ENCODE assay signal across 7 cellular contexts in the genomic region with DNA sequence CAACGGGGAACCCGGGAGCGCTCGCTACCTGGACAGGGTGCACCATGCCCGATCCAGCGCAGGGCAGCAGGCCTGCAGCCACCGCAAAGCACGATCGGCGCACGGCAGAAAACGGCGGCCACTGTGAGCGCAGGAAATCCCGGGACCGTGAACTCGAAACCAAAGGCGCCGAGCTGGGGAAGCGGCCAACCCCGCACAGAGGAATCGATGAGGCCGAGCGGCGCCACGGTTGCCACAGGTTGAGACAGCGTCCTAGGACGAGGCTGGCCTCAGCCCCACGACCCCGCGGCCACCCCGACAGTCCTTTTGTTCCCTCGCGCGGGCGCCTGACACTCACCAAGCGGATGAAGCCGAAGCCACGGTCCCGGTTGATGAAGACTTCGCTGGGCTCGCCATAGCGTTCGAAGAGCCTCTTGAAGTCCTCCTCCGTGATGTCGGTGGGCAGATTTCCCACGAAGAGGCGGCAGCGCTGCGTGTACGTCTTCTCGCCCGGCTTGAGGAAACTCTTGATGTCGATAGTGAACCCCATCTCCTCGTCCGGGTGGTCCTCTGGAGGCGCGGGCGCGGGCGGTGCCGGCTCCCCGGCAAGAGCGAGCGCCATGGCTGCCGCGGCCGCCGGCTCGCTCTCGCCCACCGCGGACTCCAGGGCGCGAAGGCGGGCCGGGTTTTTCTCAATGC. TPM values are rescaled to one million over a fixed set of nuclear protein-coding genes. Genes with fewer than 3 reads are reported as not detected.
DNase-seq lines count a peak whose midpoint lies in the region; ATAC-seq lines count a peak whose summit lies in the region.

No MANE protein-coding gene starts in this region.

- H3K9me3 Mint-ChIP-seq in activated T-cell treated with anti-CD3 and anti-CD28 coated beads, Interleukin-2, amount 50 U/mL, for 4 hours, result no peaks in the 10 kb centered on the region

- ATAC-seq in GM18519 (IDR thresholded peaks at IDR 0.05; ENCODE audit: low FRiP score, unreplicated experiment) (peak; percentile 19), HG02884 (IDR thresholded peaks at IDR 0.05; ENCODE audit: unreplicated experiment) (peak; percentile 32)
- peak; percentile 58 to 68 for ATAC-seq in activated T-cell treated with anti-CD3 and anti-CD28 coated beads, Interleukin-2, amount 50 U/mL, for 4 hours

- H3K9me3 ChIP-seq in esophagus (ENCODE audit: control insufficient read depth in 2 of 2, insufficient read depth in 1 of 2, low read depth in 1 of 2, low read length in 1 of 2) (no peaks in the 10 kb centered on the region), muscle layer of duodenum (ENCODE audit: control insufficient read depth in 1 of 2, low read length in 2 of 2) (no peaks in the 10 kb centered on the region)

- H3K27me3 ChIP-seq in esophagus (ENCODE audit: control insufficient read depth in 1 of 2, insufficient read depth in 2 of 2, low read length in 2 of 2) (no peaks in the 10 kb centered on the region), muscle layer of duodenum (ENCODE audit: low read depth, low read length) (no peaks in the 10 kb centered on the region)

- 0 to 1% methylated on average over 74 to 77 of the region's 77 CpGs for WGBS in esophagus, 2 donors

- peak overlapping the region; percentile 88 to 100 for H3K4me3 ChIP-seq in esophagus (ENCODE audit: low read depth in 1 of 2, low read length in 2 of 2)
- H3K4me3 ChIP-seq in muscle layer of duodenum (ENCODE audit: low read depth in 1 of 2, low read length in 2 of 2), result peak overlapping the region; percentile 89 to 90

- peak overlapping the region; percentile 94 to 99 for H3K27ac ChIP-seq in esophagus (ENCODE audit: low read depth in 2 of 2, low read length in 1 of 2)
- peak overlapping the region; percentile 93 for H3K27ac ChIP-seq in muscle layer of duodenum (ENCODE audit: low read length)

- no peaks in the 10 kb centered on the region for H3K27me3 Mint-ChIP-seq in activated T-cell treated with anti-CD3 and anti-CD28 coated beads, Interleukin-2, amount 50 U/mL, for 4 hours (ENCODE audit: low read depth)

- peak overlapping the region; percentile 97 for H3K4me3 Mint-ChIP-seq in activated T-cell treated with anti-CD3 and anti-CD28 coated beads, Interleukin-2, amount 50 U/mL, for 4 hours

- H3K4me1 Mint-ChIP-seq in activated T-cell treated with anti-CD3 and anti-CD28 coated beads, Interleukin-2, amount 50 U/mL, for 4 hours (ENCODE audit: low read depth), result peaks cover 5% of the 10 kb centered on the region

- peaks cover 2% of the 10 kb centered on the region for H3K36me3 Mint-ChIP-seq in activated T-cell treated with anti-CD3 and anti-CD28 coated beads, Interleukin-2, amount 50 U/mL, for 4 hours (ENCODE audit: insufficient read depth)

- H3K4me1 ChIP-seq in esophagus (ENCODE audit: control insufficient read depth in 2 of 2, insufficient read depth in 2 of 2, low read length in 1 of 2) (no peaks in the 10 kb centered on the region), muscle layer of duodenum (ENCODE audit: control insufficient read depth in 1 of 2, insufficient read depth in 2 of 2, low read length in 2 of 2) (peaks cover 0 to 8% of the 10 kb centered on the region in 2 donors)

- DNase-seq in NCI-H748 treated with DMSO at 0.1 percent for 48 hours (lab: John Stamatoyannopoulos, UW), result peak; percentile 74
- peak; percentile 37 for DNase-seq in activated T-cell treated with anti-CD3 and anti-CD28 coated beads, Interleukin-2, amount 50 U/mL, for 4 hours
- peak; percentile 5 to 46 for DNase-seq in stimulated activated CD8-positive, alpha-beta memory T cell treated with anti-CD3 and anti-CD28 coated beads, Interleukin-7, amount 100 ng/mL, for 4 hours (ENCODE audit: low read depth in 2 of 2)

- H3K36me3 ChIP-seq in esophagus (ENCODE audit: control insufficient read depth in 2 of 2, insufficient read depth in 2 of 2, low read length in 1 of 2) (no peaks in the 10 kb centered on the region), muscle layer of duodenum (ENCODE audit: control insufficient read depth in 1 of 2, insufficient read depth in 2 of 2, low read length in 2 of 2) (no peaks in the 10 kb centered on the region)

RNA-seq across cellular contexts. Expression of a gene that starts 0.6 kb away (rescaled TPM):
- total RNA-seq in activated T-cell treated with anti-CD3 and anti-CD28 coated beads, Interleukin-2, amount 50 U/mL, for 4 hours, result 10 to 100 TPM; 75.9 to 80.0 (median 75.9) TPM
- 10 to 100 TPM; 19.6 to 26.0 TPM for polyA plus RNA-seq in esophagus

Comparison
In these comparisons a context has a peak if more than half of its experiments do, and no peak if none do; other contexts are left out.
1. Peak in every context shown above with its lines: DNase-seq, ATAC-seq, H3K4me3 ChIP-seq and H3K27ac ChIP-seq.